Comparison of ENCODE assay signal across 18 cellular contexts in the genomic region with DNA sequence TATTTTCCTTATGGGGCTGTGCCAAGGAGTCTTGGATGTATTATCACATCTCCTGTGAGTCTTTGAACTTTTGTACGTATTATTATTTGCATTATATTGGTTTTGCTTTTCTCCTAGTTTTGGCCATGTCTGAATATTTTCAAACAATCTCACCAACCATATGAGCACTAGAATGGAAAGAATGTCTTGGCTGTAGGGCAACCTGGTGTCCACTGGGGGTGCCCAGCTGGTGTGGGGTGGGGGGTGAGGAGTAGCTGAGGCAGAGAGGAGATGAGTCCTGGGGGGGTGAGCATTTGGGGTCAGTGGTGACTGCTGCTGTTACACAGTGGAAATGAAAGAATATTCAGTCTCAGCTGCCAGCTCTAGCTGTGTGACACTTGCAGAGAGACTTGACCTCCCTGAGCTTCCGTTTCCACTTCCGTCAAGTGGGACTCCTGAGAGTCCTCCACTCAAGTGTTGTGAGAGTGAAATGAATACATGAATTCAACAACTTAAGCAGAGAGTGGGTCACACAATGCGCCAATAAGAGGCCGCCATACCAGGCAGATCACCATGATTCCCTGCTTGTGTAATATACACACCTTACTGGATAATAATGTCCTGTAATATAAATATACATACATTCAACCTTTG. TPM values are rescaled to one million over a fixed set of nuclear protein-coding genes. Genes with fewer than 3 reads are reported as not detected.
"Had no signal": no experiment of that assay in that cellular context is flagged by ENCODE, and none has a peak within 500 bp of the region (broad histone marks: within the 10 kb centered on the region; RNA-seq: fewer than 3 reads in every experiment).

No MANE protein-coding gene starts in this region.

- H3K4me1 ChIP-seq: suprapubic skin had no signal

- H3K4me3 ChIP-seq: coronary artery, sigmoid colon, suprapubic skin had no signal

- H3K27ac ChIP-seq: coronary artery, sigmoid colon, suprapubic skin had no signal

- H3K9me3 ChIP-seq: sigmoid colon, suprapubic skin had no signal

- DNase-seq: activated CD4-positive, alpha-beta T cell treated with anti-CD3 and anti-CD28 coated beads, Interleukin-2, amount 50 U/mL, for 4 hours; activated gamma-delta T cell; activated naive CD8-positive, alpha-beta T cell treated with anti-CD3 and anti-CD28 coated beads for 36 hours; activated T-cell treated with anti-CD3 and anti-CD28 coated beads, Interleukin-2, amount 50 U/mL, for 4 hours; aorta; effector CD4-positive, alpha-beta T cell; foreskin melanocyte; head of caudate nucleus; left colon; nephron progenitor cell; sigmoid colon; stimulated activated CD4-positive, alpha-beta T cell treated with anti-CD3 and anti-CD28 coated beads, Interleukin-12 subunit alpha, Interleukin-12 subunit beta, amount 100 ng/mL, for 4 hours; stimulated activated naive CD8-positive, alpha-beta T cell treated with anti-CD3 and anti-CD28 coated beads, Interleukin-15, Interleukin-2, amounts not matched to agents 100 U/mL and 50 U/mL, for 24 hours had no signal

- H3K36me3 ChIP-seq: sigmoid colon, suprapubic skin had no signal

- H3K27me3 ChIP-seq: sigmoid colon had no signal

- ATAC-seq: stimulated activated naive CD8-positive, alpha-beta T cell treated with anti-CD3 and anti-CD28 coated beads, Interleukin-15, Interleukin-2, amounts not matched to agents 100 U/mL and 50 U/mL, for 24 hours had no signal

RNA-seq across cellular contexts. Expression of a gene that starts 12.7 kb away (rescaled TPM):
- total RNA-seq: activated naive CD8-positive, alpha-beta T cell treated with anti-CD3 and anti-CD28 coated beads for 36 hours; activated T-cell treated with anti-CD3 and anti-CD28 coated beads, Interleukin-2, amount 50 U/mL, for 4 hours; aorta; left colon; osteocyte; pulmonary artery endothelial cell; sigmoid colon; suprapubic skin; T-helper 2 cell treated with Interferon-gamma antibody and Interleukin-4, amounts not matched to agents 100 ng/mL and 5 ng/mL, for 36 hours had no signal

RNA-seq across cellular contexts. Expression of a gene that starts 31.3 kb away (rescaled TPM):
- total RNA-seq: osteocyte, pulmonary artery endothelial cell had no signal
